ENCODE assay signal across 8 cellular contexts in genomic region chr7:25967278-25968204, GRCh38.
DNase-seq lines count a peak whose midpoint lies in the region; ATAC-seq and TF ChIP-seq lines count a peak whose summit lies in the region.

No MANE protein-coding gene starts in this region.

- POLR2A ChIA-PET in activated B cell treated with CpG ODN at 0.5 μM for 24 hours (lab: Charles Lee) (interaction anchor here (0.6 to 2.8 kb wide), 12 partner anchors 8 to 431 kb away, joined by 3 to 28 read pairs (median 6); partner anchors contain the start of genes CBX3 and HNRNPA2B1), RWPE1 (lab: Yijun Ruan, JAX; ENCODE audit: low non-redundant PET) (interaction anchor here (0.6 kb wide), 1 partner anchor 20 kb away, joined by 3 read pairs; no protein-coding TSS in a partner anchor)

- H3K27ac ChIP-seq in RWPE1 = no peak overlapping the region

- intact Hi-C loops in activated B cell treated with CpG ODN at 0.5 μM for 24 hours (cut with micrococcal nuclease) = loop anchor here (1.0 to 5.0 kb wide), 9 partner anchors 16 to 432 kb away; partner anchors contain the start of genes HNRNPA2B1 and SNX10

- ATAC-seq in GM19395 (IDR thresholded peaks at IDR 0.05; ENCODE audit: unreplicated experiment) = peak; percentile 38
- peak; percentile 49 for ATAC-seq in HG03175 (IDR thresholded peaks at IDR 0.05; ENCODE audit: unreplicated experiment)
- peak; percentile 23 for ATAC-seq in activated B cell treated with CpG ODN at 0.5 μM for 24 hours (ENCODE audit: low read depth)
- ATAC-seq in HG03025 (IDR thresholded peaks at IDR 0.05; ENCODE audit: low FRiP score, unreplicated experiment) = no peak
- no peak for ATAC-seq in GM18519 (IDR thresholded peaks at IDR 0.05; ENCODE audit: low FRiP score, unreplicated experiment)

- TF ChIP-seq CTCF in activated B cell treated with CpG ODN at 0.5 μM for 24 hours (IDR thresholded peaks at IDR 0.05) (no peak), RWPE1 (conservative IDR thresholded peaks at IDR 0.05; ENCODE audit: low read depth) (no peak)

- H3K36me3 Mint-ChIP-seq in activated B cell treated with CpG ODN at 0.5 μM for 24 hours (ENCODE audit: low read depth) = no peaks in the 10 kb centered on the region

- H3K27ac Mint-ChIP-seq in activated B cell treated with CpG ODN at 0.5 μM for 24 hours = peak overlapping the region; percentile 97

- CTCF ChIA-PET in activated B cell treated with CpG ODN at 0.5 μM for 24 hours (lab: Charles Lee) = interaction anchor here (0.6 to 2.8 kb wide), 4 partner anchors 16 to 398 kb away, joined by 3 to 23 read pairs (median 4); no protein-coding TSS in a partner anchor
- CTCF ChIA-PET in RWPE1 (lab: Yijun Ruan, JAX) = interaction anchor here (0.5 kb wide), 1 partner anchor 256 kb away, joined by 7 read pairs; no protein-coding TSS in a partner anchor

- H3K4me1 Mint-ChIP-seq in activated B cell treated with CpG ODN at 0.5 μM for 24 hours = peaks cover 48% of the 10 kb centered on the region

- DNase-seq in DMS153 treated with DMSO at 0.1 percent for 48 hours (lab: John Stamatoyannopoulos, UW; ENCODE audit: unreplicated experiment) (peak; percentile 26), activated B cell treated with CpG ODN at 0.5 μM for 24 hours (no peak), RWPE1 (ENCODE audit: low spot score) (no peak), mucosa of gallbladder (ENCODE audit: low spot score) (no peak)

- peaks cover 9% of the 10 kb centered on the region for H3K27me3 Mint-ChIP-seq in activated B cell treated with CpG ODN at 0.5 μM for 24 hours

- peak overlapping the region; percentile 58 for H3K4me3 Mint-ChIP-seq in activated B cell treated with CpG ODN at 0.5 μM for 24 hours

- peaks cover under 1% of the 10 kb centered on the region for H3K9me3 Mint-ChIP-seq in activated B cell treated with CpG ODN at 0.5 μM for 24 hours

Comparison
In these comparisons a context has a peak if more than half of its experiments do, and no peak if none do; other contexts are left out.
1. ATAC-seq: peak in GM19395 (single experiment), HG03175 (single experiment) and activated B cell treated with CpG ODN at 0.5 μM for 24 hours (single experiment); none in HG03025 (single experiment) and GM18519 (single experiment).